8 cellular contexts compared by ENCODE assay signal in the genomic region with DNA sequence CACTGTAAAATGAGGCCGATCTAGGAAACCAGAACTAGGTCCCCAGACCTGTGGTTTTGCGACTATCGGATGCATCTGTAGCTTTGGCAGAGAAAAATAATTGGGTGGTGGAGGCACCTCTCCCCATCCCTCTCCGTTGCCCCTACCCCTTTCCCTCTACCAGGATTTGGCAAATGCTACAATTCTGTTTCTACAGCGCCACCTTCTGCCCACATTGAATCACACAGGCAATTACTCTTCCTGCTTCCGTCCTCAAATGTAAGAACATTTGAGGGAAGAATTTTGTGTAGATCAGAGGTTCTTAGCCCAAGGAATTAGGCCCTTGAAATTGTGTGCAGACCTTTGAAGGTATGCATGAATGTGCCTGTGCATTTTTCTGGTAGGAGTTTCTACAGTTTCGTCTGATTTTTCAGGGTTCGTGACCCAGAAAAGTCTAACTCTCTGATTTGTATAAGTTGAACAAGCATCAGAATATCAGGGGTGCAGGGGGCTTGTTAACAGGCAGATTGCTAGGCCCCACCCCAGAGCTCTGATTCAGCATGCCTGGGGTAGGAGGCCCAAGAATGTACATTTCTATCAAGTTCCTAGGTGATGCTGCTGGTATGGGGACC. TPM values are rescaled to one million over a fixed set of nuclear protein-coding genes. Genes with fewer than 3 reads are reported as not detected.
DNase-seq lines count a peak whose midpoint lies in the region; ATAC-seq and TF ChIP-seq lines count a peak whose summit lies in the region.

No MANE protein-coding gene starts in this region.

- DNase-seq in Calu3: peak; percentile 56
- peak; percentile 44 for DNase-seq in HuH-7.5 (ENCODE audit: low spot score)
- peak; percentile 56 for DNase-seq in OCI-M1 (lab: John Stamatoyannopoulos, UW)
- peak; percentile 34 for DNase-seq in activated T-helper 2 cell treated with anti-CD3 and anti-CD28 coated beads, Interferon-gamma antibody, Interleukin-2, Interleukin-4, amounts not matched to agents 10 μg/mL and 5 μg/mL and 100 μg/mL, durations not matched to agents 14 hours and 24 hours and 36 hours (ENCODE audit: low spot score)
- peak; percentile 37 for DNase-seq in germinal center (ENCODE audit: low spot score)
- DNase-seq in posterior cingulate gyrus: peak in 6 of 10 donors; percentile 26 to 84 (median 57)

- intact Hi-C loops in Calu3 (cut with micrococcal nuclease; ENCODE audit: unreplicated experiment) (loop anchor here (1.0 to 2.0 kb wide), 3 partner anchors 76 to 158 kb away; no protein-coding TSS in a partner anchor), posterior cingulate gyrus (cut with DNase I) (loop anchor here (1.0 kb wide), 1 partner anchor 158 kb away; no protein-coding TSS in a partner anchor)
- intact Hi-C loops in activated T-helper 2 cell treated with anti-CD3 and anti-CD28 coated beads, Interferon-gamma antibody, Interleukin-2, Interleukin-4, amounts not matched to agents 10 μg/mL and 5 μg/mL and 100 μg/mL, durations not matched to agents 14 hours and 24 hours and 36 hours (cut with micrococcal nuclease): loop anchor here (1.0 to 10.0 kb wide), 3 partner anchors 84 to 292 kb away; no protein-coding TSS in a partner anchor

- H3K4me1 Mint-ChIP-seq in Calu3 (ENCODE audit: low read depth, unreplicated experiment): peaks cover 17% of the 10 kb centered on the region
- peaks cover 15% of the 10 kb centered on the region for H3K4me1 Mint-ChIP-seq in activated T-helper 2 cell treated with anti-CD3 and anti-CD28 coated beads, Interferon-gamma antibody, Interleukin-2, Interleukin-4, amounts not matched to agents 10 μg/mL and 5 μg/mL and 100 μg/mL, durations not matched to agents 14 hours and 24 hours and 36 hours (ENCODE audit: low read depth)

- no peak for ATAC-seq in HG03354 (IDR thresholded peaks at IDR 0.05; ENCODE audit: poor library complexity, severe bottlenecking, unreplicated experiment)
- no peak for ATAC-seq in HG02970 (IDR thresholded peaks at IDR 0.05; ENCODE audit: low FRiP score, unreplicated experiment)

- H3K4me3 Mint-ChIP-seq in Calu3 (ENCODE audit: low read depth, unreplicated experiment): no peak overlapping the region
- no peak overlapping the region for H3K4me3 Mint-ChIP-seq in activated T-helper 2 cell treated with anti-CD3 and anti-CD28 coated beads, Interferon-gamma antibody, Interleukin-2, Interleukin-4, amounts not matched to agents 10 μg/mL and 5 μg/mL and 100 μg/mL, durations not matched to agents 14 hours and 24 hours and 36 hours (ENCODE audit: low read depth)

- no TSS peak for BruUV-seq in Calu3 (replicated peaks; lab: Mats Ljungman, UMichigan)

- H3K36me3 Mint-ChIP-seq in Calu3 (ENCODE audit: insufficient read depth, unreplicated experiment): no peaks in the 10 kb centered on the region
- H3K36me3 Mint-ChIP-seq in activated T-helper 2 cell treated with anti-CD3 and anti-CD28 coated beads, Interferon-gamma antibody, Interleukin-2, Interleukin-4, amounts not matched to agents 10 μg/mL and 5 μg/mL and 100 μg/mL, durations not matched to agents 14 hours and 24 hours and 36 hours (ENCODE audit: low read depth): no peaks in the 10 kb centered on the region

- peak; percentile 78 for TF ChIP-seq CTCF in Calu3 (IDR thresholded peaks at IDR 0.05; ENCODE audit: unreplicated experiment)

- CTCF ChIA-PET in Calu3 (lab: Charles Lee): interaction anchor here (1.7 kb wide), 1 partner anchor 82 kb away, joined by 7 read pairs; no protein-coding TSS in a partner anchor

- H3K27me3 Mint-ChIP-seq in Calu3 (ENCODE audit: unreplicated experiment): peaks cover 49% of the 10 kb centered on the region
- peaks cover 17% of the 10 kb centered on the region for H3K27me3 Mint-ChIP-seq in activated T-helper 2 cell treated with anti-CD3 and anti-CD28 coated beads, Interferon-gamma antibody, Interleukin-2, Interleukin-4, amounts not matched to agents 10 μg/mL and 5 μg/mL and 100 μg/mL, durations not matched to agents 14 hours and 24 hours and 36 hours (ENCODE audit: low read depth)

- H3K27ac Mint-ChIP-seq in Calu3 (ENCODE audit: unreplicated experiment): no peak overlapping the region
- H3K27ac Mint-ChIP-seq in activated T-helper 2 cell treated with anti-CD3 and anti-CD28 coated beads, Interferon-gamma antibody, Interleukin-2, Interleukin-4, amounts not matched to agents 10 μg/mL and 5 μg/mL and 100 μg/mL, durations not matched to agents 14 hours and 24 hours and 36 hours: no peak overlapping the region

- H3K9me3 Mint-ChIP-seq in Calu3 (ENCODE audit: low read depth, unreplicated experiment): no peaks in the 10 kb centered on the region
- H3K9me3 Mint-ChIP-seq in activated T-helper 2 cell treated with anti-CD3 and anti-CD28 coated beads, Interferon-gamma antibody, Interleukin-2, Interleukin-4, amounts not matched to agents 10 μg/mL and 5 μg/mL and 100 μg/mL, durations not matched to agents 14 hours and 24 hours and 36 hours: no peaks in the 10 kb centered on the region

RNA-seq across cellular contexts. Expression of a gene that starts 11.2 kb away (rescaled TPM):
- total RNA-seq in Calu3 (2022): not detected in 2 replicates
- total RNA-seq in activated T-helper 2 cell treated with anti-CD3 and anti-CD28 coated beads, Interferon-gamma antibody, Interleukin-2, Interleukin-4, amounts not matched to agents 10 μg/mL and 5 μg/mL and 100 μg/mL, durations not matched to agents 14 hours and 24 hours and 36 hours: not detected in 2 replicates

RNA-seq across cellular contexts. Expression of a gene that starts 31.5 kb away (rescaled TPM):
- not detected in 2 replicates for total RNA-seq in Calu3 (2022)
- total RNA-seq in activated T-helper 2 cell treated with anti-CD3 and anti-CD28 coated beads, Interferon-gamma antibody, Interleukin-2, Interleukin-4, amounts not matched to agents 10 μg/mL and 5 μg/mL and 100 μg/mL, durations not matched to agents 14 hours and 24 hours and 36 hours: not detected in 2 replicates

RNA-seq across cellular contexts. Expression of a gene that starts 46.6 kb away (rescaled TPM):
- total RNA-seq in Calu3 (2022): not detected in 2 replicates
- total RNA-seq in activated T-helper 2 cell treated with anti-CD3 and anti-CD28 coated beads, Interferon-gamma antibody, Interleukin-2, Interleukin-4, amounts not matched to agents 10 μg/mL and 5 μg/mL and 100 μg/mL, durations not matched to agents 14 hours and 24 hours and 36 hours: not detected in 2 replicates

RNA-seq across cellular contexts. Expression of a gene that starts 47.7 kb away (rescaled TPM):
- total RNA-seq in Calu3 (2022): 55.4 and 61.2 TPM in 2 replicates
- total RNA-seq in activated T-helper 2 cell treated with anti-CD3 and anti-CD28 coated beads, Interferon-gamma antibody, Interleukin-2, Interleukin-4, amounts not matched to agents 10 μg/mL and 5 μg/mL and 100 μg/mL, durations not matched to agents 14 hours and 24 hours and 36 hours: 67.9 and 68.8 TPM in 2 replicates
